In the genomic region with DNA sequence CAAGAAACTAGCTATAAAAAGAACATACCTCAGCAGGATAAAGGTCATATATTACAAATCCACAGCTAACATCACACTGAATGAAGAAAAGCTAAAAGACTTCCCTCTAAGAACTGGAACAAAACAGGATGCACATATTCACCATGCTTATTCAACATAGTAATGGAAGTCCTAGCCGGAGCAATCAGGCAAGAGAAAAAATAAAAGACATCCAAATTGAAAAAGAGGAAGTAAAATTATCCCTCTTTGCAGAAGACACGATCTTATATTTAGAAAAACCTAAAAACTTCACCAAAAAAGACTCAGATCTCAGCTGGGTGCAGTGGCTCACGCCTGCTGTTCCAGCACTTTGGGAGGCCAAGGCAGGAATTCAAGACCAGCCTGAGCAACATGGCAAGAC, we compare ENCODE assay signal across 2 cellular contexts.
TF ChIP-seq lines count a peak whose summit lies in the region.

No MANE protein-coding gene starts in this region.

TF ChIP-seq in A549, 52 proteins besides CTCF, POLR2A, EP300 and RAD21:
- TF ChIP-seq EHF (CRISPR knock-in tag; IDR thresholded peaks at IDR 0.05) (no peak), FOSL2 (IDR thresholded peaks at IDR 0.05) (no peak), FOSL2 (CRISPR knock-in tag; IDR thresholded peaks at IDR 0.05) (no peak)
TF ChIP-seq in A549: peak in this region for 0.

TF ChIP-seq in K562, 482 proteins besides CTCF, POLR2A, EP300 and RAD21:
- TF ChIP-seq POLR3A (IDR thresholded peaks at IDR 0.05; ENCODE audit: borderline replicate concordance, extremely low read depth, insufficient read depth, insufficient read length) (no peak), GTF2E2 (tag; IDR thresholded peaks at IDR 0.05) (no peak)
